13 cellular contexts compared by ENCODE assay signal in genomic region chr1:54459714-54460113, GRCh38. TPM values are rescaled to one million over a fixed set of nuclear protein-coding genes. Genes with fewer than 3 reads are reported as not detected.
A peak's percentile ranks its signal among the peaks of the same experiment; 100 is the strongest.
DNase-seq lines count a peak whose midpoint lies in the region; ATAC-seq, FAIRE-seq and TF ChIP-seq lines count a peak whose summit lies in the region.
"Had no signal": no experiment of that assay in that cellular context is flagged by ENCODE, and none has a peak within 500 bp of the region (broad histone marks: within the 10 kb centered on the region; RNA-seq: fewer than 3 reads in every experiment).

No MANE protein-coding gene starts in this region.

- peak; percentile 26; the same call in 1 of the 2 replicates for ATAC-seq in HCT116
- ATAC-seq in HepG2, result peak; percentile 33
- no peak for ATAC-seq in GM21360 (IDR thresholded peaks at IDR 0.05; ENCODE audit: unreplicated experiment)
- ATAC-seq in GM18873 (IDR thresholded peaks at IDR 0.05; ENCODE audit: low FRiP score, unreplicated experiment), result no peak
- ATAC-seq in HG02798 (IDR thresholded peaks at IDR 0.05; ENCODE audit: poor library complexity, unreplicated experiment), result no peak

- peak overlapping the region; percentile 51 to 99 (median 90) for H3K27ac Mint-ChIP-seq in CD4-positive, alpha-beta memory T cell
- no peak overlapping the region for H3K27ac Mint-ChIP-seq in MCF 10A (ENCODE audit: low read depth, unreplicated experiment)

- H3K27ac ChIP-seq in CD4-positive, alpha-beta memory T cell (ENCODE audit: low read depth, low read length), result peak overlapping the region; percentile 49
- H3K27ac ChIP-seq in HCT116 (ENCODE audit: low read depth, low read length) (no peak overlapping the region), HepG2 (ENCODE audit: extremely low read length, insufficient read depth, low read length) (no peak overlapping the region)
- H3K27ac ChIP-seq: esophagus squamous epithelium, GM23248, suprapubic skin had no signal

- no peaks in the 10 kb centered on the region for H3K79me2 ChIP-seq in HCT116 (ENCODE audit: insufficient read depth, low read length)
- H3K79me2 ChIP-seq in HepG2 (ENCODE audit: insufficient read depth, low read length), result no peaks in the 10 kb centered on the region

- DNase-seq in CD4-positive, alpha-beta memory T cell, result no peak
- DNase-seq in HCT116 (ENCODE audit: low read depth, low spot score) (no peak), NT2/D1 (ENCODE audit: low read depth, low spot score) (no peak), HepG2 (ENCODE audit: low spot score) (peak; percentile 23), MCF 10A (ENCODE audit: unreplicated experiment) (no peak)
- DNase-seq: caudate nucleus, esophagus squamous epithelium, GM23248 had no signal

- TF ChIP-seq RAD21 in HCT116 (IDR thresholded peaks at IDR 0.05; ENCODE audit: low read depth) (no peak), HepG2 (CRISPR knock-in tag; IDR thresholded peaks at IDR 0.05) (no peak)

- peak overlapping the region; percentile 57 to 87 (median 73) for H3K4me3 Mint-ChIP-seq in CD4-positive, alpha-beta memory T cell
- H3K4me3 Mint-ChIP-seq in MCF 10A (ENCODE audit: unreplicated experiment), result no peak overlapping the region

- H4K20me1 ChIP-seq in HCT116 (ENCODE audit: insufficient read depth) (no peaks in the 10 kb centered on the region), HepG2 (ENCODE audit: insufficient read depth, low read length) (no peaks in the 10 kb centered on the region)

- TF ChIP-seq CTCF in HCT116 (IDR thresholded peaks at IDR 0.05 in 2 of 3, conservative IDR thresholded peaks at IDR 0.05 in 1 of 3; ENCODE audit: borderline replicate concordance in 1 of 3, insufficient read depth in 1 of 3, low read depth in 2 of 3, low read length in 2 of 3) (no peak), HepG2 (CRISPR knock-in tag; IDR thresholded peaks at IDR 0.05) (no peak), MCF 10A (IDR thresholded peaks at IDR 0.05; ENCODE audit: unreplicated experiment) (no peak)

- POLR2A ChIA-PET in CD4-positive, alpha-beta memory T cell (lab: Charles Lee; ENCODE audit: partially characterized antibody), result interaction anchor here (1.1 to 8.0 kb wide), 5 partner anchors 18 to 54 kb away, joined by 6 to 121 read pairs (median 23); partner anchors contain the start of gene SSBP3
- POLR2A ChIA-PET in HCT116 (lab: Charles Lee) (no interaction called here), HepG2 (lab: Yijun Ruan, JAX) (no interaction called here), MCF 10A (lab: Yijun Ruan, JAX) (no interaction called here)

- peak overlapping the region in 1 of 2 donors; percentile 17 for H3K4me3 ChIP-seq in CD4-positive, alpha-beta memory T cell (ENCODE audit: low read length in 2 of 2)
- no peak overlapping the region for H3K4me3 ChIP-seq in HCT116 (replicated peaks in 1 of 2; ENCODE audit: low read depth in 1 of 2, low read length in 2 of 2)
- no peak overlapping the region for H3K4me3 ChIP-seq in NT2/D1 (ENCODE audit: insufficient read length, low read depth)
- no peak overlapping the region for H3K4me3 ChIP-seq in HepG2 (replicated peaks in 1 of 3; ENCODE audit: insufficient read depth in 1 of 3, low read depth in 2 of 3, low read length in 3 of 3)
- H3K4me3 ChIP-seq: esophagus squamous epithelium, GM23248, suprapubic skin had no signal

- H3K27me3 ChIP-seq in CD4-positive, alpha-beta memory T cell (ENCODE audit: insufficient read depth, low read length), result no peaks in the 10 kb centered on the region
- H3K27me3 ChIP-seq in HCT116 (ENCODE audit: insufficient read depth, low read length) (no peaks in the 10 kb centered on the region), NT2/D1 (ENCODE audit: insufficient read depth, insufficient read length) (no peaks in the 10 kb centered on the region), HepG2 (ENCODE audit: control insufficient read depth in 1 of 2, insufficient read depth in 2 of 2, low read length in 2 of 2) (peaks cover 1 to 36% of the 10 kb centered on the region in 2 experiments; a peak in 3 of 5 replicates)
- H3K27me3 ChIP-seq: suprapubic skin had no signal

- CTCF ChIA-PET in CD4-positive, alpha-beta memory T cell (lab: Charles Lee; ENCODE audit: partially characterized antibody), result interaction anchor here (0.7 to 2.7 kb wide), 6 partner anchors 21 to 73 kb away, joined by 3 to 10 read pairs (median 4); partner anchors contain the start of gene SSBP3
- CTCF ChIA-PET in HCT116 (lab: Charles Lee) (no interaction called here), HepG2 (lab: Yijun Ruan, JAX; ENCODE audit: low intra/inter-chr PET ratio, low total read pairs) (no interaction called here), MCF 10A (lab: Yijun Ruan, JAX) (no interaction called here)

- FAIRE-seq in HepG2 (lab: Jason Lieb, UNC), result no peak
- FAIRE-seq: D721Med had no signal

- H3K9me2 ChIP-seq in HCT116 (ENCODE audit: insufficient read depth), result no peaks in the 10 kb centered on the region

- no peaks in the 10 kb centered on the region for H3K36me3 Mint-ChIP-seq in CD4-positive, alpha-beta memory T cell
- peaks cover 5% of the 10 kb centered on the region for H3K36me3 Mint-ChIP-seq in MCF 10A (ENCODE audit: insufficient read depth, unreplicated experiment)

- in situ Hi-C loops in HepG2 (cut with HindIII; ENCODE audit: extremely low pct_ligation_motif_present, low pct_unique_long_range_greater_than_20kb), result no loop called here

- TF ChIP-seq EP300 in HepG2 (IDR thresholded peaks at IDR 0.05; ENCODE audit: low read depth in 2 of 2, low read length in 2 of 2) (no peak), HepG2 (CRISPR knock-in tag; IDR thresholded peaks at IDR 0.05; ENCODE audit: borderline replicate concordance) (no peak)

- no peak for TF ChIP-seq POLR2A in HCT116 (IDR thresholded peaks at IDR 0.05; ENCODE audit: borderline replicate concordance, extremely low read depth, insufficient read depth, insufficient read length)
- TF ChIP-seq POLR2A in HepG2 (IDR thresholded peaks at IDR 0.05; ENCODE audit: insufficient read depth in 1 of 2, low read depth in 2 of 2, low read length in 2 of 2), result no peak

- no TSS peak for BruUV-seq in HCT116 (replicated peaks; lab: Mats Ljungman, UMichigan)
- BruUV-seq in HepG2 (replicated peaks; lab: Mats Ljungman, UMichigan), result no TSS peak
- BruUV-seq in MCF 10A (replicated peaks; lab: Mats Ljungman, UMichigan), result no TSS peak

- H3K9me3 Mint-ChIP-seq in CD4-positive, alpha-beta memory T cell, result no peaks in the 10 kb centered on the region
- H3K9me3 Mint-ChIP-seq in MCF 10A (ENCODE audit: unreplicated experiment), result no peaks in the 10 kb centered on the region

- H3K4me2 ChIP-seq in HCT116 (ENCODE audit: low read length), result peak overlapping the region; percentile 26
- H3K4me2 ChIP-seq in HepG2 (ENCODE audit: low read depth, low read length), result no peak overlapping the region

- 0% methylated on average over 1 of the region's 5 CpGs for WGBS in HepG2 (ENCODE audit: low lambda C conversion rate)

- no peaks in the 10 kb centered on the region for H3K9me3 ChIP-seq in CD4-positive, alpha-beta memory T cell (ENCODE audit: control insufficient read depth in 1 of 2, low read length in 2 of 2)
- H3K9me3 ChIP-seq in HCT116 (ENCODE audit: control insufficient read depth in 1 of 2, insufficient read depth in 1 of 2, low read depth in 1 of 2, low read length in 2 of 2) (no peaks in the 10 kb centered on the region), NT2/D1 (ENCODE audit: insufficient read depth, low read length) (no peaks in the 10 kb centered on the region), HepG2 (ENCODE audit: low read length) (no peaks in the 10 kb centered on the region)
- H3K9me3 ChIP-seq: esophagus squamous epithelium, suprapubic skin had no signal

- H3K4me1 ChIP-seq in CD4-positive, alpha-beta memory T cell (ENCODE audit: insufficient read depth, low read length), result peaks cover 42% of the 10 kb centered on the region
- H3K4me1 ChIP-seq in HCT116 (ENCODE audit: control insufficient read depth in 1 of 2, insufficient read depth in 2 of 2, low read length in 2 of 2) (peaks cover 19 to 29% of the 10 kb centered on the region in 2 experiments; a peak in 3 of 4 replicates), NT2/D1 (ENCODE audit: insufficient read depth, insufficient read length) (peaks cover 52% of the 10 kb centered on the region), HepG2 (ENCODE audit: insufficient read depth, low read length) (peaks cover 25% of the 10 kb centered on the region)
- H3K4me1 ChIP-seq: suprapubic skin had no signal

- intact Hi-C loops in CD4-positive, alpha-beta memory T cell (cut with micrococcal nuclease), result loop anchor here (1.0 to 5.0 kb wide), 3 partner anchors 17 to 52 kb away; partner anchors contain the start of gene SSBP3
- intact Hi-C loops in HCT116 (cut with micrococcal nuclease) (no loop called here), HepG2 (cut with micrococcal nuclease; ENCODE audit: unreplicated experiment) (no loop called here), MCF 10A (cut with micrococcal nuclease) (no loop called here)

- H3K9ac ChIP-seq in HCT116 (ENCODE audit: low read length) (no peak overlapping the region), NT2/D1 (ENCODE audit: insufficient read length, low read depth) (peak overlapping the region; percentile 52), HepG2 (ENCODE audit: insufficient read depth, low read depth, low read length) (no peak overlapping the region)
- H3K9ac ChIP-seq: GM23248 had no signal

- peaks cover 30 to 53% (median 34%) of the 10 kb centered on the region in 4 donors for H3K4me1 Mint-ChIP-seq in CD4-positive, alpha-beta memory T cell
- H3K4me1 Mint-ChIP-seq in MCF 10A (ENCODE audit: insufficient read depth, unreplicated experiment), result no peaks in the 10 kb centered on the region

- no peak overlapping the region for H2AFZ ChIP-seq in HCT116 (ENCODE audit: low read depth, low read length, poor library complexity, severe bottlenecking)
- H2AFZ ChIP-seq in HepG2 (ENCODE audit: low read length), result no peak overlapping the region
- H2AFZ ChIP-seq: GM23248 had no signal

- no peaks in the 10 kb centered on the region for H3K27me3 Mint-ChIP-seq in CD4-positive, alpha-beta memory T cell
- no peaks in the 10 kb centered on the region for H3K27me3 Mint-ChIP-seq in MCF 10A (ENCODE audit: insufficient read depth, unreplicated experiment)

- RAD21 ChIA-PET in HCT116 (lab: Charles Lee; ENCODE audit: low non-redundant PET in 1 of 2, low total read pairs in 2 of 2, uncharacterized antibody in 2 of 2, unreplicated experiment in 2 of 2), result no interaction called here

- no peaks in the 10 kb centered on the region for H3K36me3 ChIP-seq in CD4-positive, alpha-beta memory T cell (ENCODE audit: insufficient read depth, low read length)
- H3K36me3 ChIP-seq in HCT116 (ENCODE audit: control insufficient read depth in 1 of 2, insufficient read depth in 2 of 2, low read length in 2 of 2) (no peaks in the 10 kb centered on the region), NT2/D1 (ENCODE audit: insufficient read depth, insufficient read length, low read length) (no peaks in the 10 kb centered on the region), HepG2 (replicated peaks in 1 of 2; ENCODE audit: control insufficient read depth in 1 of 2, insufficient read depth in 2 of 2, low read length in 2 of 2) (no peaks in the 10 kb centered on the region)
- H3K36me3 ChIP-seq: esophagus squamous epithelium, suprapubic skin had no signal

RNA-seq across cellular contexts. Expression of gene SSBP3, which starts 53.5 kb away (rescaled TPM):
- total RNA-seq in CD4-positive, alpha-beta memory T cell, result 10 to 100 TPM; 67.6 to 87.6 TPM
- 10 to 100 TPM; 10.9 to 22.7 TPM for polyA plus RNA-seq in CD4-positive, alpha-beta memory T cell
- total RNA-seq in HCT116 (2021; ENCODE audit: unreplicated experiment) (37.5 TPM), HepG2 (2016; rRNA removed; fragmentation: Illumina TruSeq; extraction: Trizol) (7.5 and 8.5 TPM in 2 replicates), MCF 10A (2022) (6.5 and 8.6 TPM in 2 replicates)
- polyA plus RNA-seq in HCT116 (2012), result 19.1 and 23.8 TPM in 2 replicates
- 2.4 and 2.6 TPM in 2 replicates for total RNA-seq in HepG2 (2016; cell fraction: cytosol; rRNA removed; fragmentation: Illumina TruSeq; extraction: Trizol; ENCODE audit: low read depth)
- 5.0 and 9.0 TPM in 2 replicates for total RNA-seq in HepG2 (2016; cell fraction: insoluble cytoplasmic fraction; rRNA removed; fragmentation: Illumina TruSeq; extraction: Trizol)
- 6.8 and 7.0 TPM in 2 replicates for total RNA-seq in HepG2 (2016; cell fraction: membrane; rRNA removed; fragmentation: Illumina TruSeq; extraction: Trizol)
- 5.3 and 6.3 TPM in 2 replicates for total RNA-seq in HepG2 (2016; cell fraction: nucleus; rRNA removed; fragmentation: Illumina TruSeq; extraction: Trizol)
- 17.6 and 19.0 TPM in 2 replicates for polyA plus RNA-seq in HepG2 (2011; rRNA removed)
- polyA plus RNA-seq in HepG2 (2011; cell fraction: cytosol; rRNA removed), result 9.4 and 10.6 TPM in 2 replicates
- polyA plus RNA-seq in HepG2 (2011; cell fraction: nucleus; rRNA removed), result 24.9 and 30.2 TPM in 2 replicates
- polyA plus RNA-seq in HepG2 (2012), result 22.3 and 30.4 TPM in 2 replicates
- polyA plus RNA-seq in HepG2 (2016; cell fraction: cytosol; fragmentation: Illumina TruSeq; extraction: Trizol; ENCODE audit: low read depth), result 6.1 and 8.0 TPM in 2 replicates
- polyA plus RNA-seq in HepG2 (2016; cell fraction: insoluble cytoplasmic fraction; fragmentation: Illumina TruSeq; extraction: Trizol; ENCODE audit: low read depth), result 20.5 and 26.0 TPM in 2 replicates
- polyA plus RNA-seq in HepG2 (2016; cell fraction: membrane; fragmentation: Illumina TruSeq; extraction: Trizol; ENCODE audit: low read depth), result 15.7 and 18.4 TPM in 2 replicates
- 25.5 and 27.3 TPM in 2 replicates for polyA plus RNA-seq in HepG2 (2016; cell fraction: nucleus; fragmentation: Illumina TruSeq; extraction: Trizol; ENCODE audit: insufficient read depth, low read depth)
- 10.9 and 15.9 TPM in 2 replicates for polyA minus RNA-seq in HepG2 (2011; rRNA and poly(A)+ RNA removed; ENCODE audit: low replicate concordance)
- polyA minus RNA-seq in HepG2 (2011; cell fraction: cytosol; rRNA and poly(A)+ RNA removed), result 6.2 and 9.2 TPM in 2 replicates
- polyA minus RNA-seq in HepG2 (2011; cell fraction: nucleus; rRNA and poly(A)+ RNA removed), result 6.8 and 9.6 TPM in 2 replicates

Comparison
In these comparisons a context has a peak if more than half of its experiments do, and no peak if none do; other contexts are left out.
1. ATAC-seq: peak in HCT116 (single experiment) and HepG2 (single experiment); none in GM21360 (single experiment), GM18873 (single experiment) and HG02798 (single experiment).